ENCODE assay signal across 1 cellular context in the genomic region with DNA sequence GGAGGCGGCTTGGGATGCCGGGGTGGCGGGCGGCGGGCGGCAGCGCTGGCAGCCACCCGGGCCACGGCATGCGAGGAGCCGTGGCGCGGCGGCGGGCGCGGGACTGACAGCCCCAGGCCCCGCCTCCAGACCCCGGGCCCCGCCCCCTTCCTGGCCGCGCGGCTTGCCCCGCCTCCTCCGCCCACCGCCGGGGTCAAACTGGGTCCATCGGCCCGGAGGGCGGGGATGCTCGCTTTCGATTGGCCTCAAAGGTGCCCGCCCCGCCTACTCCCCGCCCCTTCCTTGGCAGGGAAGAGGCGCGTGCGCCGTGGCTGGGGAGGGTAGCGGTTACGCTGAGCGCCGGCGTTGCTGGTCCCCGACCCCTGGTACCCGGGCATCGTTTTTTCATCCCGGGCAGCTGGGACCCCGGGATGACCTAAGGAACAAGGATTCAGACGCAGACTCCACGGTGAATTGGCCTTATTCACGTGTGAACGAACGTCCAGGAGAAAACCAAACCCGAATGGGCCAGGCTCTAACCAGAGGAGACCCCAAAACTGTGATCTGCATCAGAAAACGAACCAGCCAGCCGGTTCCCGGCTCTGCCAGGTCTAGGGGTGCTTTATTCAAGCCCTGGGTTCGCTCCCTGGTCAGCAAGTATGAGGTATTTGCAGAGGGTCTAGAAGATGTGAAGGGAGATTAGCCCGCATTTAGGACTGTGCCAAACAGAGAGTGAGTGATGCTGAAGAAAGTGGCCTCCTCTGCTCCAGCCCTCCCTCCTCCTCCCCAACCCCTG.
TF ChIP-seq lines count a peak whose summit lies in the region.

No MANE protein-coding gene starts in this region.

TF ChIP-seq in K562, 482 proteins besides CTCF, POLR2A, EP300 and RAD21 (continued from another document):
- TF ChIP-seq MAX (CRISPR knock-in tag; IDR thresholded peaks at IDR 0.05) (peak; percentile 70; the same call in 1 of the 2 replicates), PPARD (CRISPR knock-in tag; IDR thresholded peaks at IDR 0.05) (no peak), GATA2 (CRISPR knock-in tag; IDR thresholded peaks at IDR 0.05) (peak; percentile 57), PHF8 (IDR thresholded peaks at IDR 0.05; ENCODE audit: borderline replicate concordance, low read length) (peak; percentile 64; the same call in 1 of the 2 replicates), IRF9 (tag; IDR thresholded peaks at IDR 0.05) (no peak), RFX1 (IDR thresholded peaks at IDR 0.05) (no peak)
